13 cellular contexts compared by ENCODE assay signal in the genomic region with DNA sequence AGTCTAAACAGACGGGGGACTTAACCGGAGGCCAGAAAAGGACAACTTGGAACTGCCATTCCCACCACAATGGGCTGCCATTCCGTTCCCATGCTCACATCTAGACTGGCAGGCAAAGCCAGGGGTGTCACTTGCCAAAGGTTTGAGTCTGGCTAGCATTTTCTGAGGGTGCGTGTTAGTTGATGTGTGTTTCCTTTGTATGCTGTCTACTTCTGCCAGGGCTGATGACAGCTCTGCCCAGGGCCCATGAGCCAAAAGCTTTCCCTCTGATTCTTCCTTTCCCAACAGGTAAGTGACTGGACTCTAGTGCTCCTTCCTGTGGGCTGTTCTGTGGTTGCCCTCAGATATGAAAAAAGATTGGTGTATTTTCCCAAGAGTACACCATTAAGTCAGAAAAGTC.
A peak's percentile ranks its signal among the peaks of the same experiment; 100 is the strongest.
DNase-seq lines count a peak whose midpoint lies in the region; ATAC-seq and TF ChIP-seq lines count a peak whose summit lies in the region.
"Had no signal": no experiment of that assay in that cellular context is flagged by ENCODE, and none has a peak within 500 bp of the region (broad histone marks: within the 10 kb centered on the region; RNA-seq: fewer than 3 reads in every experiment).

No MANE protein-coding gene starts in this region.

- WGBS in endodermal cell (ENCODE audit: insufficient coverage in 1 of 2, insufficient read length in 1 of 2), 2 experiments = 89 to 100% methylated on average over 2 to 4 of the region's 4 CpGs
- 84% methylated on average over 4 of the region's 4 CpGs; no CpG with 5 or more reads in 1 of the 2 donors for WGBS in transverse colon (ENCODE audit: low coverage in 1 of 2), 2 donors

- no peaks in the 10 kb centered on the region for H3K27me3 ChIP-seq in Panc1 (ENCODE audit: control insufficient read depth, insufficient read depth, low read length)
- no peaks in the 10 kb centered on the region for H3K27me3 ChIP-seq in endodermal cell (ENCODE audit: control insufficient read depth, insufficient read depth, low read length, poor library complexity, severe bottlenecking)
- no peaks in the 10 kb centered on the region for H3K27me3 ChIP-seq in transverse colon
- H3K27me3 ChIP-seq: suprapubic skin had no signal

- H3K4me3 ChIP-seq in Panc1 (ENCODE audit: low read depth in 2 of 2, low read length in 2 of 2) (no peak overlapping the region), endodermal cell (ENCODE audit: low read length) (no peak overlapping the region), transverse colon (no peak overlapping the region)
- H3K4me3 ChIP-seq: suprapubic skin had no signal

- no peaks in the 10 kb centered on the region for H3K9me3 ChIP-seq in Panc1 (ENCODE audit: control insufficient read depth, insufficient read depth, low read depth, low read length)
- no peaks in the 10 kb centered on the region for H3K9me3 ChIP-seq in endodermal cell (ENCODE audit: control insufficient read depth, low read length)
- H3K9me3 ChIP-seq in transverse colon = no peaks in the 10 kb centered on the region
- H3K9me3 ChIP-seq: suprapubic skin had no signal

- H3K9me3 Mint-ChIP-seq in endodermal cell (no peaks in the 10 kb centered on the region), mesothelial cell of epicardium (no peaks in the 10 kb centered on the region)
- H3K9me3 Mint-ChIP-seq: activated T-helper 2 cell treated with anti-CD3 and anti-CD28 coated beads, Interferon-gamma antibody, Interleukin-2, Interleukin-4, amounts not matched to agents 10 μg/mL and 5 μg/mL and 100 μg/mL, durations not matched to agents 14 hours and 24 hours and 36 hours; T-helper 2 cell treated with Interferon-gamma antibody and Interleukin-4, amounts not matched to agents 5 μg/mL and 100 μg/mL, for 36 hours had no signal

- no peak for DNase-seq in Panc1 (ENCODE audit: low read depth, low spot score)
- DNase-seq in endodermal cell = no peak
- no peak for DNase-seq in mesothelial cell of epicardium (ENCODE audit: low spot score in 2 of 2, unreplicated experiment in 2 of 2)
- no peak for DNase-seq in transverse colon
- no peak for DNase-seq in NOMO-1 treated with dmso at 0.1 percent for 144 hours (lab: John Stamatoyannopoulos, UW; ENCODE audit: unreplicated experiment)
- DNase-seq in stimulated activated naive CD8-positive, alpha-beta T cell treated with anti-CD3 and anti-CD28 coated beads, Interleukin-15, Interleukin-2, amounts not matched to agents 100 U/mL and 50 U/mL, for 24 hours = no peak
- DNase-seq in sciatic nerve (ENCODE audit: low spot score) = no peak
- DNase-seq: central memory CD4-positive, alpha-beta T cell; MV-4-11 had no signal

- POLR2A ChIA-PET in Panc1 (lab: Charles Lee) = interaction anchor here (0.6 to 1.1 kb wide), 2 partner anchors 49 kb away, joined by 3 to 9 read pairs; no protein-coding TSS in a partner anchor

- H3K27ac ChIP-seq in Panc1 (ENCODE audit: low read length) (peak overlapping the region; percentile 93), endodermal cell (ENCODE audit: low read depth, low read length) (peak overlapping the region; percentile 49), transverse colon (peak overlapping the region; percentile 15 to 69 (median 64))
- H3K27ac ChIP-seq: RWPE1 had no signal

- CTCF ChIA-PET in Panc1 (lab: Charles Lee) = no interaction called here

- TF ChIP-seq EP300 in transverse colon (IDR thresholded peaks at IDR 0.05; ENCODE audit: low read depth) = no peak

- ATAC-seq in Panc1 (peak; percentile 50), sciatic nerve (no peak)
- no peak for ATAC-seq in stimulated activated naive CD8-positive, alpha-beta T cell treated with anti-CD3 and anti-CD28 coated beads, Interleukin-15, Interleukin-2, amounts not matched to agents 100 U/mL and 50 U/mL, for 24 hours

- H3K9ac ChIP-seq in endodermal cell (ENCODE audit: extremely low read depth, low read length, poor library complexity, severe bottlenecking) = no peak overlapping the region

- H3K36me3 Mint-ChIP-seq in endodermal cell (ENCODE audit: low read depth) (peaks cover 36% of the 10 kb centered on the region), mesothelial cell of epicardium (peaks cover 4% of the 10 kb centered on the region)

- in situ Hi-C loops in Panc1 (cut with HindIII; ENCODE audit: low pct_unique_long_range_greater_than_20kb, low sequenced_read_pairs) = no loop called here
- in situ Hi-C loops in transverse colon (cut with MboI; ENCODE audit: low pct_ligation_motif_present in 1 of 4, low pct_unique_long_range_greater_than_20kb in 1 of 4, low sequenced_read_pairs in 3 of 4) = no loop called here

- H3K27ac Mint-ChIP-seq in endodermal cell (peak overlapping the region; percentile 78), mesothelial cell of epicardium (peak overlapping the region; percentile 93)
- H3K27ac Mint-ChIP-seq: activated T-helper 2 cell treated with anti-CD3 and anti-CD28 coated beads, Interferon-gamma antibody, Interleukin-2, Interleukin-4, amounts not matched to agents 10 μg/mL and 5 μg/mL and 100 μg/mL, durations not matched to agents 14 hours and 24 hours and 36 hours; T-helper 2 cell treated with Interferon-gamma antibody and Interleukin-4, amounts not matched to agents 5 μg/mL and 100 μg/mL, for 36 hours had no signal

- H3K27me3 Mint-ChIP-seq in endodermal cell (ENCODE audit: insufficient read depth) = no peaks in the 10 kb centered on the region
- H3K27me3 Mint-ChIP-seq in mesothelial cell of epicardium (ENCODE audit: low read depth) = no peaks in the 10 kb centered on the region

- intact Hi-C loops in Panc1 (cut with micrococcal nuclease; ENCODE audit: unreplicated experiment) (no loop called here), transverse colon (cut with DNase I; ENCODE audit: low total_unique reads) (no loop called here), sciatic nerve (cut with DNase I) (no loop called here)

- no peak for TF ChIP-seq POLR2A in transverse colon (IDR thresholded peaks at IDR 0.05)

- peaks cover 65% of the 10 kb centered on the region for H3K4me1 Mint-ChIP-seq in endodermal cell
- peaks cover 60% of the 10 kb centered on the region for H3K4me1 Mint-ChIP-seq in mesothelial cell of epicardium

- peaks cover 72% of the 10 kb centered on the region for H3K4me1 ChIP-seq in Panc1 (ENCODE audit: control insufficient read depth, insufficient read depth, low read length)
- H3K4me1 ChIP-seq in endodermal cell (ENCODE audit: control insufficient read depth, insufficient read depth, low read length) = peaks cover 24% of the 10 kb centered on the region
- peaks cover 25 to 45% (median 34%) of the 10 kb centered on the region in 4 donors for H3K4me1 ChIP-seq in transverse colon

- TF ChIP-seq CTCF in Panc1 (IDR thresholded peaks at IDR 0.05) = no peak
- TF ChIP-seq CTCF in endodermal cell (conservative IDR thresholded peaks at IDR 0.05) = peak; percentile 30
- TF ChIP-seq CTCF in mesothelial cell of epicardium (IDR thresholded peaks at IDR 0.05; ENCODE audit: unreplicated experiment) = no peak
- no peak for TF ChIP-seq CTCF in transverse colon (IDR thresholded peaks at IDR 0.05)

- peak overlapping the region; percentile 23 for H3K4me3 Mint-ChIP-seq in endodermal cell
- no peak overlapping the region for H3K4me3 Mint-ChIP-seq in mesothelial cell of epicardium
- H3K4me3 Mint-ChIP-seq: T-helper 2 cell treated with Interferon-gamma antibody and Interleukin-4, amounts not matched to agents 5 μg/mL and 100 μg/mL, for 36 hours had no signal

- no TSS peak for BruUV-seq in Panc1 (replicated peaks; lab: Mats Ljungman, UMichigan)

- H3K36me3 ChIP-seq in Panc1 (ENCODE audit: control insufficient read depth, insufficient read depth, low read length) (no peaks in the 10 kb centered on the region), endodermal cell (ENCODE audit: control insufficient read depth, insufficient read depth, low read length) (peaks cover 38% of the 10 kb centered on the region), transverse colon (no peaks in the 10 kb centered on the region)
- H3K36me3 ChIP-seq: suprapubic skin had no signal
